Comparison of ENCODE assay signal across 11 cellular contexts in the genomic region with DNA sequence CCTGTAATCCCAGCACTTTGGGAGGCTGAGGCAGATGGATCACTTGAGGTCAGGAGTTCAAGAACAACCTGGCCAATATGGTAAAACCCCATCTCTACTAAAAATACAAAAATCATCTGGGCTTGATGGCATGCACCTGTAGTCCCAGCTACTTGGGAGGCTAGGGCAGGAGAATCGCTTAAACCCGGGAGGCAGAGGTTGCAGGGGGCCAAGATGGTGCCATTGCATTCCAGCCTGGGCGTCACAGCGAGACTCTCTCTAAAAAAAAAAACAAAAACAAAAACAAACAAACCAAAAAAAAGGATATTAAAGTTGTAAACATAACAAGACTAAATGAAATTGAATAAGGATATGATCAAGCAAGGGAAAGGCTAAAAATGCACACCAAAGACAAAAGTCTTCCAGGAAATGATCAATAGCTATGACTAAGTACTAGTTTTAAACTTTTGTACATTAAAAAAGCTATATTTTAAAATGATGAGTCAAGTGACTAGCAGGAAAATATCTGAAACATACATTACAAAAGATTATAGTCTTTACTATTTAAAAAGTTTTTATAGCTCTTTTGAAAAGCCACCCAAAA. TPM values are rescaled to one million over a fixed set of nuclear protein-coding genes. Genes with fewer than 3 reads are reported as not detected.
DNase-seq lines count a peak whose midpoint lies in the region; ATAC-seq and TF ChIP-seq lines count a peak whose summit lies in the region.
"Had no signal": no experiment of that assay in that cellular context is flagged by ENCODE, and none has a peak within 500 bp of the region (broad histone marks: within the 10 kb centered on the region; RNA-seq: fewer than 3 reads in every experiment).

No MANE protein-coding gene starts in this region.

- CTCF ChIA-PET in activated naive CD4-positive, alpha-beta T cell treated with anti-CD3 and anti-CD28 coated beads, Interleukin-2, amount 10 ng/mL, durations not matched to agents 7 days and 5 days (lab: Charles Lee), result interaction anchor here (0.9 kb wide), 1 partner anchor 14 kb away, joined by 3 read pairs; no protein-coding TSS in a partner anchor

- no peaks in the 10 kb centered on the region for H3K36me3 ChIP-seq in esophagus squamous epithelium
- no peaks in the 10 kb centered on the region for H3K36me3 ChIP-seq in breast epithelium

- DNase-seq in activated naive CD4-positive, alpha-beta T cell treated with anti-CD3 and anti-CD28 coated beads, Interleukin-2, amount 10 ng/mL, durations not matched to agents 7 days and 5 days, result no peak
- DNase-seq in activated naive CD4-positive, alpha-beta T cell (lab: John Stamatoyannopoulos, UW), result no peak
- no peak for DNase-seq in T-helper 17 cell
- no peak for DNase-seq in stimulated activated naive CD8-positive, alpha-beta T cell treated with anti-CD3 and anti-CD28 coated beads, Interleukin-15, amount 100 ng/mL, for 72 hours
- no peak for DNase-seq in esophagus squamous epithelium (lab: John Stamatoyannopoulos, UW)
- DNase-seq in NOMO-1 (lab: John Stamatoyannopoulos, UW; ENCODE audit: unreplicated experiment in 2 of 2), result no peak
- no peak for DNase-seq in breast epithelium (ENCODE audit: low spot score in 2 of 2)
- DNase-seq: anterior cingulate cortex, NCI-H2029 had no signal

- intact Hi-C loops in esophagus squamous epithelium (cut with DNase I), result no loop called here
- intact Hi-C loops in breast epithelium (cut with DNase I; ENCODE audit: low total_unique reads), result no loop called here

- peak overlapping the region; percentile 91 for H3K27ac Mint-ChIP-seq in activated naive CD4-positive, alpha-beta T cell treated with anti-CD3 and anti-CD28 coated beads, Interleukin-2, amount 10 ng/mL, durations not matched to agents 7 days and 5 days
- peak overlapping the region; percentile 83 for H3K27ac Mint-ChIP-seq in T-helper 17 cell
- peak overlapping the region; percentile 71 to 91 for H3K27ac Mint-ChIP-seq in stimulated activated naive CD8-positive, alpha-beta T cell treated with anti-CD3 and anti-CD28 coated beads, Interleukin-15, amount 100 ng/mL, for 72 hours

- peaks cover 69% of the 10 kb centered on the region for H3K36me3 Mint-ChIP-seq in activated naive CD4-positive, alpha-beta T cell treated with anti-CD3 and anti-CD28 coated beads, Interleukin-2, amount 10 ng/mL, durations not matched to agents 7 days and 5 days
- H3K36me3 Mint-ChIP-seq in T-helper 17 cell (ENCODE audit: low read depth), result peaks cover 9% of the 10 kb centered on the region

- H3K27me3 ChIP-seq in esophagus squamous epithelium (no peaks in the 10 kb centered on the region), breast epithelium (no peaks in the 10 kb centered on the region)

- no peaks in the 10 kb centered on the region for H3K27me3 Mint-ChIP-seq in activated naive CD4-positive, alpha-beta T cell treated with anti-CD3 and anti-CD28 coated beads, Interleukin-2, amount 10 ng/mL, durations not matched to agents 7 days and 5 days
- H3K27me3 Mint-ChIP-seq in T-helper 17 cell, result no peaks in the 10 kb centered on the region
- no peaks in the 10 kb centered on the region for H3K27me3 Mint-ChIP-seq in stimulated activated naive CD8-positive, alpha-beta T cell treated with anti-CD3 and anti-CD28 coated beads, Interleukin-15, amount 100 ng/mL, for 72 hours

- peaks cover 46% of the 10 kb centered on the region for H3K4me1 Mint-ChIP-seq in activated naive CD4-positive, alpha-beta T cell treated with anti-CD3 and anti-CD28 coated beads, Interleukin-2, amount 10 ng/mL, durations not matched to agents 7 days and 5 days
- peaks cover 33% of the 10 kb centered on the region for H3K4me1 Mint-ChIP-seq in T-helper 17 cell
- H3K4me1 Mint-ChIP-seq in stimulated activated naive CD8-positive, alpha-beta T cell treated with anti-CD3 and anti-CD28 coated beads, Interleukin-15, amount 100 ng/mL, for 72 hours, result peaks cover 51% of the 10 kb centered on the region

- ATAC-seq in HG02973 (IDR thresholded peaks at IDR 0.05; ENCODE audit: unreplicated experiment), result peak; percentile 10
- no peak for ATAC-seq in T-helper 17 cell
- ATAC-seq in stimulated activated naive CD8-positive, alpha-beta T cell treated with anti-CD3 and anti-CD28 coated beads, Interleukin-15, amount 100 ng/mL, for 72 hours, result peak; percentile 27

- peaks cover 4% of the 10 kb centered on the region for H3K9me3 Mint-ChIP-seq in activated naive CD4-positive, alpha-beta T cell treated with anti-CD3 and anti-CD28 coated beads, Interleukin-2, amount 10 ng/mL, durations not matched to agents 7 days and 5 days
- no peaks in the 10 kb centered on the region for H3K9me3 Mint-ChIP-seq in stimulated activated naive CD8-positive, alpha-beta T cell treated with anti-CD3 and anti-CD28 coated beads, Interleukin-15, amount 100 ng/mL, for 72 hours

- H3K9me3 ChIP-seq in T-helper 17 cell (ENCODE audit: control insufficient read depth, low read length, poor library complexity, severe bottlenecking) (no peaks in the 10 kb centered on the region), esophagus squamous epithelium (no peaks in the 10 kb centered on the region), breast epithelium (no peaks in the 10 kb centered on the region)

- H3K27ac ChIP-seq in esophagus squamous epithelium (no peak overlapping the region), breast epithelium (no peak overlapping the region)
- H3K27ac ChIP-seq: epithelial cell of prostate had no signal

- TF ChIP-seq CTCF in esophagus squamous epithelium (IDR thresholded peaks at IDR 0.05) (no peak), breast epithelium (IDR thresholded peaks at IDR 0.05) (no peak)

- 95 to 97% methylated on average over 4 of the region's 4 CpGs for WGBS in esophagus squamous epithelium, 2 donors

- no peak for TF ChIP-seq POLR2A in esophagus squamous epithelium (IDR thresholded peaks at IDR 0.05)
- no peak for TF ChIP-seq POLR2A in breast epithelium (IDR thresholded peaks at IDR 0.05)

- no peaks in the 10 kb centered on the region for H3K4me1 ChIP-seq in esophagus squamous epithelium
- H3K4me1 ChIP-seq in breast epithelium, result no peaks in the 10 kb centered on the region

- peak overlapping the region; percentile 47 for H3K4me3 Mint-ChIP-seq in activated naive CD4-positive, alpha-beta T cell treated with anti-CD3 and anti-CD28 coated beads, Interleukin-2, amount 10 ng/mL, durations not matched to agents 7 days and 5 days
- H3K4me3 Mint-ChIP-seq in T-helper 17 cell, result no peak overlapping the region
- H3K4me3 Mint-ChIP-seq in stimulated activated naive CD8-positive, alpha-beta T cell treated with anti-CD3 and anti-CD28 coated beads, Interleukin-15, amount 100 ng/mL, for 72 hours, result peak overlapping the region; percentile 68 to 78

- H3K4me3 ChIP-seq in esophagus squamous epithelium (no peak overlapping the region), breast epithelium (no peak overlapping the region)

RNA-seq across cellular contexts. Expression of gene KLHL6, which starts 28.6 kb away (rescaled TPM):
- total RNA-seq in T-helper 17 cell, result 10 to 100 TPM; 29.3 to 35.7 TPM
- total RNA-seq in esophagus squamous epithelium, result 1 to 10 TPM in 2 of 4 donors, under 1 TPM in 1, not detected in 1; 0.66 to 2.7 (median 1.8) TPM
- 1 to 10 TPM; 2.7 to 7.9 (median 4.3) TPM for total RNA-seq in breast epithelium
